1 cellular context compared by ENCODE assay signal in genomic region chr10:132515811-132516726, GRCh38.
TF ChIP-seq lines count a peak whose summit lies in the region.

No MANE protein-coding gene starts in this region.

TF ChIP-seq in HEK293, 187 proteins besides CTCF, POLR2A, EP300 and RAD21 (continued from another document):
- TF ChIP-seq ZNF354C (tag by site-specific recombination; IDR thresholded peaks at IDR 0.05; ENCODE audit: borderline replicate concordance, low read depth) (no peak), ZFP69B (tag by site-specific recombination; IDR thresholded peaks at IDR 0.05) (no peak), ZSCAN4 (tag by site-specific recombination; IDR thresholded peaks at IDR 0.05) (peak; percentile 69)
